ENCODE assay signal across 15 cellular contexts in genomic region chr5:31382051-31382878, GRCh38.
DNase-seq lines count a peak whose midpoint lies in the region; ATAC-seq, FAIRE-seq and TF ChIP-seq lines count a peak whose summit lies in the region.
"Had no signal": no experiment of that assay in that cellular context is flagged by ENCODE, and none has a peak within 500 bp of the region (broad histone marks: within the 10 kb centered on the region; RNA-seq: fewer than 3 reads in every experiment).

No MANE protein-coding gene starts in this region.

- no peaks in the 10 kb centered on the region for H3F3A ChIP-seq in GM23338 (replicated peaks; ENCODE audit: low read depth)
- peaks cover 29% of the 10 kb centered on the region for H3F3A ChIP-seq in neural progenitor cell (ENCODE audit: low read depth)

- no peaks in the 10 kb centered on the region for H3K9me3 ChIP-seq in neural progenitor cell (ENCODE audit: low read depth)
- H3K9me3 ChIP-seq: tibial artery had no signal

- H3K27ac ChIP-seq in GM23338 (ENCODE audit: low read depth): no peak overlapping the region
- H3K27ac ChIP-seq in neural progenitor cell: peak overlapping the region; percentile 78
- H3K27ac ChIP-seq: brain microvascular endothelial cell, tibial artery had no signal

- H3K9me2 ChIP-seq in GM23338 (ENCODE audit: insufficient read depth): no peaks in the 10 kb centered on the region

- no peak overlapping the region for H3K27ac Mint-ChIP-seq in GM23338
- H3K27ac Mint-ChIP-seq in neural progenitor cell: peak overlapping the region; percentile 94
- H3K27ac Mint-ChIP-seq: CD4-positive, alpha-beta T cell; IgD-negative memory B cell had no signal

- H2AFZ ChIP-seq in GM23338 (peak overlapping the region; percentile 64), neural progenitor cell (replicated peaks) (no peak overlapping the region)

- H3K9ac ChIP-seq in neural progenitor cell: no peak overlapping the region

- H3K4me3 ChIP-seq in GM23338: no peak overlapping the region
- H3K4me3 ChIP-seq in NB4 (ENCODE audit: low read depth, low read length): peak overlapping the region; percentile 29
- H3K4me3 ChIP-seq in neural progenitor cell: peak overlapping the region; percentile 12
- H3K4me3 ChIP-seq: tibial artery had no signal

- peaks cover 4% of the 10 kb centered on the region for H3K27me3 Mint-ChIP-seq in GM23338 (ENCODE audit: insufficient read depth, low read depth, poor library complexity)
- peaks cover 12% of the 10 kb centered on the region for H3K27me3 Mint-ChIP-seq in neural progenitor cell (ENCODE audit: insufficient read depth, low read depth)

- peaks cover 3% of the 10 kb centered on the region; the same call in 2 of the 3 replicates for H3K36me3 Mint-ChIP-seq in GM23338 (ENCODE audit: low read depth)
- peaks cover 2% of the 10 kb centered on the region for H3K36me3 Mint-ChIP-seq in neural progenitor cell
- H3K36me3 Mint-ChIP-seq: IgD-negative memory B cell had no signal

- peaks cover 17% of the 10 kb centered on the region for H3K4me1 ChIP-seq in GM23338 (ENCODE audit: insufficient read depth)
- peaks cover 32% of the 10 kb centered on the region for H3K4me1 ChIP-seq in neural progenitor cell
- H3K4me1 ChIP-seq: tibial artery had no signal

- TF ChIP-seq CTCF in GM23338 (conservative IDR thresholded peaks at IDR 0.05; ENCODE audit: low read depth in 2 of 2): no peak
- TF ChIP-seq CTCF in NB4 (IDR thresholded peaks at IDR 0.05; ENCODE audit: low read depth, low read length): no peak
- TF ChIP-seq CTCF in neural progenitor cell (IDR thresholded peaks at IDR 0.05): no peak

- H3K4me3 Mint-ChIP-seq in GM23338 (no peak overlapping the region), neural progenitor cell (no peak overlapping the region)
- H3K4me3 Mint-ChIP-seq: activated T-cell treated with anti-CD3 and anti-CD28 coated beads, Interleukin-2, amount 50 U/mL, for 4 hours; CD4-positive, alpha-beta T cell; IgD-negative memory B cell had no signal

- H3K9me3 Mint-ChIP-seq in GM23338: peaks cover 9% of the 10 kb centered on the region; the same call in 2 of the 3 replicates
- H3K9me3 Mint-ChIP-seq in neural progenitor cell: peaks cover 3% of the 10 kb centered on the region
- H3K9me3 Mint-ChIP-seq: activated T-cell treated with anti-CD3 and anti-CD28 coated beads, Interleukin-2, amount 50 U/mL, for 4 hours; CD4-positive, alpha-beta T cell had no signal

- peak; percentile 35 for DNase-seq in GM23338 (ENCODE audit: low spot score)
- peak; percentile 82 for DNase-seq in NB4 (ENCODE audit: low read depth)
- peak; percentile 68 for DNase-seq in neural progenitor cell (ENCODE audit: low spot score)
- no peak for DNase-seq in NCI-H128 (lab: John Stamatoyannopoulos, UW; ENCODE audit: unreplicated experiment)
- DNase-seq in RCC 7860 (ENCODE audit: low spot score): no peak
- no peak for DNase-seq in putamen (ENCODE audit: low spot score)
- DNase-seq in activated T-cell treated with anti-CD3 and anti-CD28 coated beads for 4 hours: no peak
- DNase-seq: activated T-cell treated with anti-CD3 and anti-CD28 coated beads, Interleukin-2, amount 50 U/mL, for 4 hours; brain microvascular endothelial cell; CD4-positive, alpha-beta T cell; mesenchymal stem cell; RPMI8226; tibial artery had no signal

- no peaks in the 10 kb centered on the region for H3K27me3 ChIP-seq in GM23338 (ENCODE audit: insufficient read depth)
- H3K27me3 ChIP-seq in neural progenitor cell: no peaks in the 10 kb centered on the region
- H3K27me3 ChIP-seq: brain microvascular endothelial cell, tibial artery had no signal

- no peak for FAIRE-seq in RCC 7860 (lab: Jason Lieb, UNC)

- H4K20me1 ChIP-seq in GM23338 (replicated peaks; ENCODE audit: insufficient read depth) (no peaks in the 10 kb centered on the region), neural progenitor cell (ENCODE audit: low read depth) (no peaks in the 10 kb centered on the region)

- H3K4me2 ChIP-seq in GM23338: peak overlapping the region; percentile 30
- peak overlapping the region; percentile 68 for H3K4me2 ChIP-seq in neural progenitor cell

- H3K79me2 ChIP-seq in GM23338 (replicated peaks; ENCODE audit: insufficient read depth): no peaks in the 10 kb centered on the region
- no peaks in the 10 kb centered on the region for H3K79me2 ChIP-seq in neural progenitor cell (ENCODE audit: low read depth)

- H3K36me3 ChIP-seq in GM23338 (ENCODE audit: insufficient read depth) (0 out of 2 replicates have a peak, but pooled peaks cover 4% of the 10 kb centered on the region), neural progenitor cell (no peaks in the 10 kb centered on the region)
- H3K36me3 ChIP-seq: brain microvascular endothelial cell, tibial artery had no signal

- ATAC-seq in GM18858 (IDR thresholded peaks at IDR 0.05; ENCODE audit: unreplicated experiment): peak; percentile 74
- ATAC-seq in GM23338: peak; percentile 62
- ATAC-seq: activated T-cell treated with anti-CD3 and anti-CD28 coated beads, Interleukin-2, amount 50 U/mL, for 4 hours had no signal

- no peak for TF ChIP-seq POLR2A in NB4 (IDR thresholded peaks at IDR 0.05; ENCODE audit: extremely low read depth, insufficient read length)

- H3K4me1 Mint-ChIP-seq in GM23338 (peaks cover 25% of the 10 kb centered on the region), neural progenitor cell (peaks cover 48% of the 10 kb centered on the region)

TF ChIP-seq in GM23338, 12 proteins besides CTCF, POLR2A, EP300 and RAD21:
- no peak for TF ChIP-seq CREB1 (CRISPR knock-in tag; IDR thresholded peaks at IDR 0.05; ENCODE audit: low read depth)

Comparison
In these comparisons a context has a peak if more than half of its experiments do, and no peak if none do; other contexts are left out.
1. DNase-seq: peak in GM23338 (single experiment), NB4 (single experiment) and neural progenitor cell (single experiment); none in NCI-H128 (single experiment), RCC 7860 (single experiment), putamen (single experiment) and activated T-cell treated with anti-CD3 and anti-CD28 coated beads for 4 hours (single experiment).